8 cellular contexts compared by ENCODE assay signal in the genomic region with DNA sequence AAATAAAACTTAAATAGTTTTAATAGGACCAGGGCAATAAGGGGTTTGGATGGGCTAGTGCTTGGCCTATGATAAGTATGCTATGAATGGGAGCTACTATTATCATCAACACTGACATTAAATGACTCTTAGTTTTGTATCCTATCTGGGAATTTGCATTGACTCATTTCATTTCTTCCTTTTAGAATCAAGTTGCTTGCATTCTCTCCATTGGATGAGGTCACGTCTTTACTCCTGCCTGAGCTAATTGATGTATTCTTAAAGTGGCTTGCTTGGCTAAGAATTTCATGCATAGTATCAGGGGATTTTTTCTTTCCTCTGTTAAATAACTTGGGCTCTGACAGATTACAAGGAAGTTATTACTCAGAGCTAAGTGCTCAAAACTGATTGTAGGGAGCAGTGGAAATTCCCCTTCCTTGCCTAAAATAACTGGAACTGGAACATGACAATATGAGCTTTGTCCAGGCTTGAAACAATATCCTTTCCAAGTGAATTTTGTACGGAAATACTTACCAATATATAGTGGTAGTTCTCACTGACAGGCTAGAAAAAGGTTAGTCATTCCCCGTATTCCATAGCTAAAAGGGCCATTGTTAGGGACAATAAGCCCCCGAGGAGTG.
DNase-seq lines count a peak whose midpoint lies in the region; ATAC-seq and TF ChIP-seq lines count a peak whose summit lies in the region.

No MANE protein-coding gene starts in this region.

- no peak overlapping the region for H3K4me3 Mint-ChIP-seq in nephron
- H3K4me3 Mint-ChIP-seq in CD8-positive, alpha-beta memory T cell: no peak overlapping the region

- H3K36me3 Mint-ChIP-seq in nephron (ENCODE audit: low read depth): no peaks in the 10 kb centered on the region
- no peaks in the 10 kb centered on the region for H3K36me3 Mint-ChIP-seq in CD8-positive, alpha-beta memory T cell

- CTCF ChIA-PET in BJ (lab: Yijun Ruan, JAX): interaction anchor here (0.9 to 1.7 kb wide), 2 partner anchors 17 to 193 kb away, joined by 3 to 9 read pairs; no protein-coding TSS in a partner anchor
- CTCF ChIA-PET in CD8-positive, alpha-beta memory T cell (lab: Charles Lee): interaction anchor here (0.6 to 5.8 kb wide), 6 partner anchors 15 to 488 kb away, joined by 3 to 46 read pairs (median 3); no protein-coding TSS in a partner anchor

- POLR2A ChIA-PET in BJ (lab: Charles Lee): no interaction called here
- POLR2A ChIA-PET in CD8-positive, alpha-beta memory T cell (lab: Charles Lee): interaction anchor here (0.8 to 1.1 kb wide), 2 partner anchors 15 to 34 kb away, joined by 3 read pairs; no protein-coding TSS in a partner anchor

- no peaks in the 10 kb centered on the region for H3K27me3 ChIP-seq in BJ (ENCODE audit: control insufficient read depth, insufficient read depth, low read length)
- H3K27me3 ChIP-seq in CD8-positive, alpha-beta memory T cell (ENCODE audit: insufficient read depth, low read length, poor library complexity, severe bottlenecking): no peaks in the 10 kb centered on the region

- no peaks in the 10 kb centered on the region for H3K9me3 ChIP-seq in CD8-positive, alpha-beta memory T cell (ENCODE audit: low read length)

- peaks cover 48% of the 10 kb centered on the region for H3K4me1 Mint-ChIP-seq in nephron
- H3K4me1 Mint-ChIP-seq in CD8-positive, alpha-beta memory T cell: peaks cover 24 to 45% (median 43%) of the 10 kb centered on the region in 3 donors

- peaks cover 16% of the 10 kb centered on the region for H3K4me1 ChIP-seq in CD8-positive, alpha-beta memory T cell (ENCODE audit: insufficient read depth, low read length)

- H3K27ac ChIP-seq in CD8-positive, alpha-beta memory T cell (ENCODE audit: low read depth, low read length): no peak overlapping the region

- no peak overlapping the region for H3K4me3 ChIP-seq in BJ (ENCODE audit: low read depth, low read length)
- H3K4me3 ChIP-seq in CD8-positive, alpha-beta memory T cell (ENCODE audit: low read length): no peak overlapping the region

- DNase-seq in BJ (ENCODE audit: low read depth) (peak; percentile 69), M059J (ENCODE audit: low read depth) (peak; percentile 89), dermis blood vessel endothelial cell (peak; percentile 95), cerebellar nuclear complex (lab: John Stamatoyannopoulos, UW) (no peak)
- DNase-seq in activated CD8-positive, alpha-beta memory T cell treated with anti-CD3 and anti-CD28 coated beads for 24 hours: no peak
- DNase-seq in CD8-positive, alpha-beta memory T cell: no peak

- no peaks in the 10 kb centered on the region for H3K36me3 ChIP-seq in BJ (ENCODE audit: control insufficient read depth, insufficient read depth, low read length)
- H3K36me3 ChIP-seq in CD8-positive, alpha-beta memory T cell (ENCODE audit: insufficient read depth, low read length): no peaks in the 10 kb centered on the region

- no peak for ATAC-seq in HG03196 (IDR thresholded peaks at IDR 0.05; ENCODE audit: unreplicated experiment)

- H3K27me3 Mint-ChIP-seq in nephron (ENCODE audit: low read depth): no peaks in the 10 kb centered on the region
- H3K27me3 Mint-ChIP-seq in CD8-positive, alpha-beta memory T cell: peaks cover 0 to 4% of the 10 kb centered on the region in 2 donors

- peak overlapping the region; percentile 77 to 88 (median 86) for H3K27ac Mint-ChIP-seq in nephron
- H3K27ac Mint-ChIP-seq in CD8-positive, alpha-beta memory T cell: peak overlapping the region in 2 of 8 donors; percentile 24 to 72

- H3K9me3 Mint-ChIP-seq in nephron: no peaks in the 10 kb centered on the region
- H3K9me3 Mint-ChIP-seq in CD8-positive, alpha-beta memory T cell: no peaks in the 10 kb centered on the region

- TF ChIP-seq CTCF in BJ (IDR thresholded peaks at IDR 0.05; ENCODE audit: insufficient read depth, low read depth, low read length): no peak
- TF ChIP-seq CTCF in nephron (IDR thresholded peaks at IDR 0.05; ENCODE audit: unreplicated experiment in 3 of 3): no peak

Comparison
In these comparisons a context has a peak if more than half of its experiments do, and no peak if none do; other contexts are left out.
1. DNase-seq: peak in BJ (single experiment), M059J (single experiment) and dermis blood vessel endothelial cell (single experiment); none in activated CD8-positive, alpha-beta memory T cell treated with anti-CD3 and anti-CD28 coated beads for 24 hours (single experiment), CD8-positive, alpha-beta memory T cell (0 of 5) and cerebellar nuclear complex (0 of 2).